1 cellular context compared by ENCODE assay signal in the genomic region with DNA sequence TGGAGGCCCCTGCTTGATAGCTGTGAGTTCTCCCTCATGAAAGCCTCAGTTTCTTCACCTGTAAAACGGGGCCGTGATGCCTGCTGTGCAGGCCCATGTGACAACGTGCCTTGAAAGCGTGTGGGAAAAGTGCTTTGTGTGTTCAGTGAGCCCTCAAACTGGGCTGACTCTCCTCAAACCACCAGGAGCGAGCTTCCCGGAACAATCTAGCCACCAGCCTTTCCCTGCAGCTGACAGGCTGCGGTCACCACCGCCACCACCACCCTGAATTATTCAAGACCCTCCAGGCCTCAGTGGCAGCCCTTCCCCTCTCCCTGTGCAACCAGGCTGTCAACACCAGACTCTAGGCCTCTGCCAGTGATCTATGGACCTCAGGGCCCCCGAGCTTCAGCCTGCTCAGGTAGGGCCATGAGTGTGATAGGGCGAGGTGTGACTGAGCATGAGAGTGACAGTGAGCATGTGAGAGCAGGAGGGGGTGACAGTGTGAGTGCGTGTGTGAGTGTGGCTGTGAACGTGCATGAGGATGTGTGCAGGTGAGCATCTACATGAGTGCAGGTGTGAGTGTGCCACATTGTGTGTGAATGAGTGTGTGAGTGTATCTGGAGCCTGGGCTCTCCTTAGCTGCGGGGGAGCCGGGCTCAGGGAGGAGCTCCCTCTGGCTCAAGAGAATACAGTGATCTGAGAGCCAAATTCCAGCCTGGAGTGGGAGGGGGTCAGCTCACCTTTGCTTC.
TF ChIP-seq lines count a peak whose summit lies in the region.

No MANE protein-coding gene starts in this region.

TF ChIP-seq in HepG2, 621 proteins besides CTCF, POLR2A, EP300 and RAD21 (continued from another document and continues in another):
- TF ChIP-seq, protein P1, sequence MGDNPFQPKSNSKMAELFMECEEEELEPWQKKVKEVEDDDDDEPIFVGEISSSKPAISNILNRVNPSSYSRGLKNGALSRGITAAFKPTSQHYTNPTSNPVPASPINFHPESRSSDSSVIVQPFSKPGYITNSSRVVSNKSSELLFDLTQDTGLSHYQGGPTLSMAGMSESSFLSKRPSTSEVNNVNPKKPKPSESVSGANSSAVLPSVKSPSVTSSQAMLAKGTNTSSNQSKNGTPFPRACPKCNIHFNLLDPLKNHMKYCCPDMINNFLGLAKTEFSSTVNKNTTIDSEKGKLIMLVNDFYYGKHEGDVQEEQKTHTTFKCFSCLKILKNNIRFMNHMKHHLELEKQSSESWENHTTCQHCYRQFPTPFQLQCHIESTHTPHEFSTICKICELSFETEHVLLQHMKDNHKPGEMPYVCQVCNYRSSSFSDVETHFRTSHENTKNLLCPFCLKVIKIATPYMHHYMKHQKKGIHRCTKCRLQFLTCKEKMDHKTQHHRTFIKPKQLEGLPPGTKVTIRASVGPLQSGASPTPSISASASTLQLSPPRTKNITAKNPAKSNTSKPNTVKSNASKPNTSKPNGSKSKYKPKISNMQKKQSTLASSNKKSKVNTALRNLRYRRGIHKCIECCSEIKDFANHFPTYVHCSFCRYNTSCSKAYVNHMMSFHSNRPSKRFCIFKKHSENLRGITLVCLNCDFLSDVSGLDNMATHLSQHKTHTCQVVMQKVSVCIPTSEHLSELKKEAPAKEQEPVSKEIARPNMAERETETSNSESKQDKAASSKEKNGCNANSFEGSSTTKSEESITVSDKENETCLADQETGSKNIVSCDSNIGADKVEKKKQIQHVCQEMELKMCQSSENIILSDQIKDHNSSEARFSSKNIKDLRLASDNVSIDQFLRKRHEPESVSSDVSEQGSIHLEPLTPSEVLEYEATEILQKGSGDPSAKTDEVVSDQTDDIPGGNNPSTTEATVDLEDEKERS (CRISPR knock-in tag; IDR thresholded peaks at IDR 0.05), result no peak
- peak; percentile 97 for TF ChIP-seq ZNF292 (CRISPR knock-in tag; IDR thresholded peaks at IDR 0.05; ENCODE audit: borderline replicate concordance, low read depth)
- TF ChIP-seq ZNF34 (CRISPR knock-in tag; IDR thresholded peaks at IDR 0.05; ENCODE audit: borderline replicate concordance), result no peak
- TF ChIP-seq ZNF337 (CRISPR knock-in tag; IDR thresholded peaks at IDR 0.05; ENCODE audit: borderline replicate concordance, low read depth), result 0 out of 2 replicates have a peak, but pooled peaks have one; percentile 35
- TF ChIP-seq ZNF629 (CRISPR knock-in tag; conservative IDR thresholded peaks at IDR 0.05), result peak; percentile 93
- peak; percentile 81; the same call in 1 of the 2 replicates for TF ChIP-seq BRD4 (CRISPR knock-in tag; IDR thresholded peaks at IDR 0.05)
- TF ChIP-seq ZFY (CRISPR knock-in tag; IDR thresholded peaks at IDR 0.05), result peak; percentile 91
- TF ChIP-seq FOXC1 (CRISPR knock-in tag; IDR thresholded peaks at IDR 0.05; ENCODE audit: borderline replicate concordance), result 0 out of 2 replicates have a peak, but pooled peaks have one; percentile 62
- TF ChIP-seq GATAD1 (CRISPR knock-in tag; IDR thresholded peaks at IDR 0.05), result 0 out of 2 replicates have a peak, but pooled peaks have one; percentile 16
- TF ChIP-seq KDM1A (CRISPR knock-in tag; IDR thresholded peaks at IDR 0.05), result peak; percentile 56; the same call in 1 of the 2 replicates
- TF ChIP-seq, protein P2, sequence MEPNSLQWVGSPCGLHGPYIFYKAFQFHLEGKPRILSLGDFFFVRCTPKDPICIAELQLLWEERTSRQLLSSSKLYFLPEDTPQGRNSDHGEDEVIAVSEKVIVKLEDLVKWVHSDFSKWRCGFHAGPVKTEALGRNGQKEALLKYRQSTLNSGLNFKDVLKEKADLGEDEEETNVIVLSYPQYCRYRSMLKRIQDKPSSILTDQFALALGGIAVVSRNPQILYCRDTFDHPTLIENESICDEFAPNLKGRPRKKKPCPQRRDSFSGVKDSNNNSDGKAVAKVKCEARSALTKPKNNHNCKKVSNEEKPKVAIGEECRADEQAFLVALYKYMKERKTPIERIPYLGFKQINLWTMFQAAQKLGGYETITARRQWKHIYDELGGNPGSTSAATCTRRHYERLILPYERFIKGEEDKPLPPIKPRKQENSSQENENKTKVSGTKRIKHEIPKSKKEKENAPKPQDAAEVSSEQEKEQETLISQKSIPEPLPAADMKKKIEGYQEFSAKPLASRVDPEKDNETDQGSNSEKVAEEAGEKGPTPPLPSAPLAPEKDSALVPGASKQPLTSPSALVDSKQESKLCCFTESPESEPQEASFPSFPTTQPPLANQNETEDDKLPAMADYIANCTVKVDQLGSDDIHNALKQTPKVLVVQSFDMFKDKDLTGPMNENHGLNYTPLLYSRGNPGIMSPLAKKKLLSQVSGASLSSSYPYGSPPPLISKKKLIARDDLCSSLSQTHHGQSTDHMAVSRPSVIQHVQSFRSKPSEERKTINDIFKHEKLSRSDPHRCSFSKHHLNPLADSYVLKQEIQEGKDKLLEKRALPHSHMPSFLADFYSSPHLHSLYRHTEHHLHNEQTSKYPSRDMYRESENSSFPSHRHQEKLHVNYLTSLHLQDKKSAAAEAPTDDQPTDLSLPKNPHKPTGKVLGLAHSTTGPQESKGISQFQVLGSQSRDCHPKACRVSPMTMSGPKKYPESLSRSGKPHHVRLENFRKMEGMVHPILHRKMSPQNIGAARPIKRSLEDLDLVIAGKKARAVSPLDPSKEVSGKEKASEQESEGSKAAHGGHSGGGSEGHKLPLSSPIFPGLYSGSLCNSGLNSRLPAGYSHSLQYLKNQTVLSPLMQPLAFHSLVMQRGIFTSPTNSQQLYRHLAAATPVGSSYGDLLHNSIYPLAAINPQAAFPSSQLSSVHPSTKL (CRISPR knock-in tag; IDR thresholded peaks at IDR 0.05), result peak; percentile 46; the same call in 1 of the 2 replicates
- TF ChIP-seq BORCS8-MEF2B (CRISPR knock-in tag; IDR thresholded peaks at IDR 0.05), result peak; percentile 58; the same call in 1 of the 2 replicates
- 0 out of 2 replicates have a peak, but pooled peaks have one; percentile 28 for TF ChIP-seq FOXP4 (CRISPR knock-in tag; IDR thresholded peaks at IDR 0.05)
- no peak for TF ChIP-seq TOPORS (CRISPR knock-in tag; IDR thresholded peaks at IDR 0.05)
- TF ChIP-seq ZNF772 (CRISPR knock-in tag; IDR thresholded peaks at IDR 0.05), result peak; percentile 93
- TF ChIP-seq ZNF784 (CRISPR knock-in tag; IDR thresholded peaks at IDR 0.05; ENCODE audit: borderline replicate concordance), result 0 out of 2 replicates have a peak, but pooled peaks have one; percentile 36
- peak; percentile 61 for TF ChIP-seq FOXA3 (CRISPR knock-in tag; IDR thresholded peaks at IDR 0.05)
- TF ChIP-seq ZSCAN25 (CRISPR knock-in tag; IDR thresholded peaks at IDR 0.05), result peak; percentile 27; the same call in 1 of the 2 replicates
- TF ChIP-seq NFE2L2 (IDR thresholded peaks at IDR 0.05; ENCODE audit: low read length), result no peak
- peak; percentile 79 for TF ChIP-seq CCDC6 (CRISPR knock-in tag; IDR thresholded peaks at IDR 0.05)
- peak; percentile 91; the same call in 1 of the 2 replicates for TF ChIP-seq ZNF747 (CRISPR knock-in tag; IDR thresholded peaks at IDR 0.05; ENCODE audit: borderline replicate concordance)
- TF ChIP-seq RAD51 (IDR thresholded peaks at IDR 0.05; ENCODE audit: borderline replicate concordance), result no peak
- TF ChIP-seq ZNF691 (CRISPR knock-in tag; IDR thresholded peaks at IDR 0.05; ENCODE audit: borderline replicate concordance, low read depth), result peak; percentile 83; the same call in 1 of the 2 replicates
- TF ChIP-seq MTA1 (CRISPR knock-in tag; IDR thresholded peaks at IDR 0.05; ENCODE audit: borderline replicate concordance), result peak; percentile 69; the same call in 1 of the 2 replicates
- TF ChIP-seq KDM5B (CRISPR knock-in tag; IDR thresholded peaks at IDR 0.05; ENCODE audit: borderline replicate concordance), result peak; percentile 86; the same call in 1 of the 2 replicates
- TF ChIP-seq ZNF138 (CRISPR knock-in tag; IDR thresholded peaks at IDR 0.05; ENCODE audit: low read depth), result 0 out of 2 replicates have a peak, but pooled peaks have one; percentile 45
- no peak for TF ChIP-seq ZNF432 (CRISPR knock-in tag; IDR thresholded peaks at IDR 0.05; ENCODE audit: borderline replicate concordance)
- TF ChIP-seq SP5 (CRISPR knock-in tag; IDR thresholded peaks at IDR 0.05; ENCODE audit: borderline replicate concordance, low read depth), result 0 out of 2 replicates have a peak, but pooled peaks have one; percentile 12
- no peak for TF ChIP-seq ZNF317 (CRISPR knock-in tag; IDR thresholded peaks at IDR 0.05)
- TF ChIP-seq, protein P3, sequence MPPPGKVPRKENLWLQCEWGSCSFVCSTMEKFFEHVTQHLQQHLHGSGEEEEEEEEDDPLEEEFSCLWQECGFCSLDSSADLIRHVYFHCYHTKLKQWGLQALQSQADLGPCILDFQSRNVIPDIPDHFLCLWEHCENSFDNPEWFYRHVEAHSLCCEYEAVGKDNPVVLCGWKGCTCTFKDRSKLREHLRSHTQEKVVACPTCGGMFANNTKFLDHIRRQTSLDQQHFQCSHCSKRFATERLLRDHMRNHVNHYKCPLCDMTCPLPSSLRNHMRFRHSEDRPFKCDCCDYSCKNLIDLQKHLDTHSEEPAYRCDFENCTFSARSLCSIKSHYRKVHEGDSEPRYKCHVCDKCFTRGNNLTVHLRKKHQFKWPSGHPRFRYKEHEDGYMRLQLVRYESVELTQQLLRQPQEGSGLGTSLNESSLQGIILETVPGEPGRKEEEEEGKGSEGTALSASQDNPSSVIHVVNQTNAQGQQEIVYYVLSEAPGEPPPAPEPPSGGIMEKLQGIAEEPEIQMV (CRISPR knock-in tag; IDR thresholded peaks at IDR 0.05; ENCODE audit: low read depth), result peak; percentile 38; the same call in 1 of the 2 replicates
- 0 out of 2 replicates have a peak, but pooled peaks have one; percentile 41 for TF ChIP-seq CENPT (CRISPR knock-in tag; IDR thresholded peaks at IDR 0.05; ENCODE audit: low read depth)
- peak; percentile 36 for TF ChIP-seq BHLHE40 (IDR thresholded peaks at IDR 0.05; ENCODE audit: low read length)
- TF ChIP-seq ZC3H4 (CRISPR knock-in tag; IDR thresholded peaks at IDR 0.05; ENCODE audit: borderline replicate concordance), result no peak
- no peak for TF ChIP-seq TOE1 (CRISPR knock-in tag; IDR thresholded peaks at IDR 0.05)
- TF ChIP-seq ZNF251 (CRISPR knock-in tag; IDR thresholded peaks at IDR 0.05), result peak; percentile 73; the same call in 1 of the 2 replicates
- TF ChIP-seq GMEB2 (CRISPR knock-in tag; IDR thresholded peaks at IDR 0.05; ENCODE audit: low read depth), result no peak
- no peak for TF ChIP-seq FOXP1 (IDR thresholded peaks at IDR 0.05)
- 0 out of 2 replicates have a peak, but pooled peaks have one; percentile 36 for TF ChIP-seq FOXP1 (CRISPR knock-in tag; IDR thresholded peaks at IDR 0.05)
- peak; percentile 74 for TF ChIP-seq HDAC1 (CRISPR knock-in tag; IDR thresholded peaks at IDR 0.05)
